ENCODE assay signal across 19 cellular contexts in the genomic region with DNA sequence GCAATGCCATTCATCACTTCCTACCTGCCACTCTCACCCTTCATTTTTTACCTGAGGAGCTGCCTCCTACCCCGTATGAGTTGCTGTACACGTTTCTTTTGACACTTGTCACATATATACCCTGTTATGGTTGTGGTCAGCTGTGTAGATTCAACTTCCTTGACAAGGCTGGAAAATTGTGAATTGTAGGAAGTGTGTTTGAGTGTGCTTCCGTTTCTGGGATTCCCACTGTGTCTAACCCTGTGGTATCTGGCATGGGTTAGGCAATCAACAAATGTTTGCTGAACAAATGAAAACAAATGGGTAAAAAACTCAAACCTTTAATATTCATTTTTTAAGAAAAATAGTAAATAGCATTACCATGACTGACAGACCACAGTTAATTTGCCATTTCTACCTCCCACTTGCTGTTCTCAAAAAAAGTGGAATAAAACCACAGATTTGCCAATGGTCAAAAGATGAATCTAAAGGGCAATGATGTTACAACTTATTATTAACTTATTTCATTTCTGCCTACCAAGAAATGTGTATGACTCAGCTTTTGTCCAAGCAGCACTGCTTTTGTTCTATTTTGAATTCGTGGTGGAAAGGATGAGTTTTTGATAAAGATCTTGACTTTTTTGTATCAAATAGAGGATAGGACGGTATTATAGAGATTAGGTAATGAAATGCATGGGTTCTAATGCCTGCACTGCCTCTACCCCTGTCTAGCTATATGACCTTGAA.
A peak's percentile ranks its signal among the peaks of the same experiment; 100 is the strongest.
DNase-seq lines count a peak whose midpoint lies in the region; ATAC-seq and TF ChIP-seq lines count a peak whose summit lies in the region.
"Had no signal": no experiment of that assay in that cellular context is flagged by ENCODE, and none has a peak within 500 bp of the region (broad histone marks: within the 10 kb centered on the region; RNA-seq: fewer than 3 reads in every experiment).

No MANE protein-coding gene starts in this region.

- no peaks in the 10 kb centered on the region for H3K36me3 ChIP-seq in CD8-positive, alpha-beta memory T cell (ENCODE audit: insufficient read depth, low read length)

- peaks cover 26 to 51% (median 36%) of the 10 kb centered on the region in 3 donors for H3K4me1 Mint-ChIP-seq in CD8-positive, alpha-beta memory T cell
- H3K4me1 Mint-ChIP-seq in osteocyte (ENCODE audit: unreplicated experiment) = peaks cover 16% of the 10 kb centered on the region

- peaks cover 15% of the 10 kb centered on the region for H3K4me1 ChIP-seq in CD8-positive, alpha-beta memory T cell (ENCODE audit: insufficient read depth, low read length)
- peaks cover 16% of the 10 kb centered on the region for H3K4me1 ChIP-seq in foreskin keratinocyte

- POLR2A ChIA-PET in CD8-positive, alpha-beta memory T cell (lab: Charles Lee) = no interaction called here

- no peak for DNase-seq in CD8-positive, alpha-beta memory T cell
- DNase-seq in M059J (ENCODE audit: low read depth) (peak; percentile 47), fibroblast of gingiva (ENCODE audit: low read depth) (peak; percentile 53), osteocyte (ENCODE audit: extremely low spot score, unreplicated experiment) (no peak), DMS79 (lab: John Stamatoyannopoulos, UW) (no peak), foreskin keratinocyte (no peak)
- DNase-seq: activated CD4-positive, CD25-positive, alpha-beta regulatory T cell treated with anti-CD3 and anti-CD28 coated beads, Interleukin-2, amount 50 U/mL, for 72 hours; activated T-cell treated with anti-CD3 and anti-CD28 coated beads, Interleukin-2, amount 50 U/mL, for 4 hours; kidney; NCI-H1436 treated with DMSO at 0.1 percent for 48 hours; NCI-H524; PC-3; stimulated activated CD4-positive, alpha-beta T cell treated with anti-CD3 and anti-CD28 coated beads, Interleukin-2, amount 100 ng/mL, for 24 hours; stimulated activated CD8-positive, alpha-beta memory T cell treated with anti-CD3 and anti-CD28 coated beads, Interleukin-4, amount 100 ng/mL, for 48 hours; SW 1271 had no signal

- H3K27ac ChIP-seq in CD8-positive, alpha-beta memory T cell (ENCODE audit: low read depth, low read length) = no peak overlapping the region
- no peak overlapping the region for H3K27ac ChIP-seq in foreskin keratinocyte

- H3K4me3 ChIP-seq in CD8-positive, alpha-beta memory T cell (ENCODE audit: low read length) = no peak overlapping the region
- H3K4me3 ChIP-seq: K562 had no signal

- H3K9me3 ChIP-seq in CD8-positive, alpha-beta memory T cell (ENCODE audit: low read length) = no peaks in the 10 kb centered on the region

- H3K36me3 Mint-ChIP-seq in CD8-positive, alpha-beta memory T cell = peaks cover 0 to 9% (median 1%) of the 10 kb centered on the region in 3 donors
- peaks cover 4% of the 10 kb centered on the region for H3K36me3 Mint-ChIP-seq in osteocyte (ENCODE audit: unreplicated experiment)

- TF ChIP-seq CTCF in osteocyte (IDR thresholded peaks at IDR 0.05) (no peak), foreskin keratinocyte (conservative IDR thresholded peaks at IDR 0.05) (no peak)

- CTCF ChIA-PET in CD8-positive, alpha-beta memory T cell (lab: Charles Lee) = interaction anchor here (1.0 kb wide), 1 partner anchor 818 kb away, joined by 4 read pairs; no protein-coding TSS in a partner anchor

- peak overlapping the region in 3 of 7 donors; percentile 25 to 46 (median 45) for H3K4me3 Mint-ChIP-seq in CD8-positive, alpha-beta memory T cell
- no peak overlapping the region for H3K4me3 Mint-ChIP-seq in osteocyte (ENCODE audit: unreplicated experiment)
- H3K4me3 Mint-ChIP-seq: activated T-cell treated with anti-CD3 and anti-CD28 coated beads, Interleukin-2, amount 50 U/mL, for 4 hours; dendritic cell treated with granulocyte-macrophage colony-stimulating factor and Interleukin-4, amounts not matched to agents 40 ng/mL and 50 ng/mL, for 4 days had no signal

- H3K27me3 ChIP-seq in CD8-positive, alpha-beta memory T cell (ENCODE audit: insufficient read depth, low read length, poor library complexity, severe bottlenecking) = no peaks in the 10 kb centered on the region
- no peaks in the 10 kb centered on the region for H3K27me3 ChIP-seq in foreskin keratinocyte

- ATAC-seq in GM18502 (IDR thresholded peaks at IDR 0.05; ENCODE audit: poor library complexity, unreplicated experiment) (no peak), foreskin keratinocyte (no peak), HG03342 (IDR thresholded peaks at IDR 0.05; ENCODE audit: unreplicated experiment) (no peak)
- ATAC-seq: activated T-cell treated with anti-CD3 and anti-CD28 coated beads, Interleukin-2, amount 50 U/mL, for 4 hours; K562; PC-3 had no signal

- no peaks in the 10 kb centered on the region for H3K9me3 Mint-ChIP-seq in CD8-positive, alpha-beta memory T cell
- no peaks in the 10 kb centered on the region for H3K9me3 Mint-ChIP-seq in osteocyte (ENCODE audit: unreplicated experiment)
- H3K9me3 Mint-ChIP-seq: activated T-cell treated with anti-CD3 and anti-CD28 coated beads, Interleukin-2, amount 50 U/mL, for 4 hours; dendritic cell treated with granulocyte-macrophage colony-stimulating factor and Interleukin-4, amounts not matched to agents 40 ng/mL and 50 ng/mL, for 4 days had no signal

- peak overlapping the region in 5 of 8 donors; percentile 14 to 84 (median 48) for H3K27ac Mint-ChIP-seq in CD8-positive, alpha-beta memory T cell
- H3K27ac Mint-ChIP-seq in osteocyte (ENCODE audit: unreplicated experiment) = peak overlapping the region; percentile 52
- H3K27ac Mint-ChIP-seq: dendritic cell treated with granulocyte-macrophage colony-stimulating factor and Interleukin-4, amounts not matched to agents 40 ng/mL and 50 ng/mL, for 4 days had no signal

- H3K27me3 Mint-ChIP-seq in CD8-positive, alpha-beta memory T cell = no peaks in the 10 kb centered on the region
- no peaks in the 10 kb centered on the region for H3K27me3 Mint-ChIP-seq in osteocyte (ENCODE audit: unreplicated experiment)
- H3K27me3 Mint-ChIP-seq: dendritic cell treated with granulocyte-macrophage colony-stimulating factor and Interleukin-4, amounts not matched to agents 40 ng/mL and 50 ng/mL, for 4 days had no signal

Comparison
In these comparisons a context has a peak if more than half of its experiments do, and no peak if none do; other contexts are left out.
1. DNase-seq: peak in M059J (single experiment) and fibroblast of gingiva (single experiment); none in CD8-positive, alpha-beta memory T cell (0 of 5), osteocyte (single experiment), DMS79 (single experiment) and foreskin keratinocyte (0 of 2).